ENCODE assay signal across 1 cellular context in genomic region chr6:7165002-7165735, GRCh38.
TF ChIP-seq lines count a peak whose summit lies in the region.

No MANE protein-coding gene starts in this region.

TF ChIP-seq in K562, 482 proteins besides CTCF, POLR2A, EP300 and RAD21 (continued from another document and continues in another):
- peak; percentile 53 for TF ChIP-seq E2F8 (IDR thresholded peaks at IDR 0.05; ENCODE audit: low read depth, partially characterized antibody)
- no peak for TF ChIP-seq TRIM25 (IDR thresholded peaks at IDR 0.05; ENCODE audit: borderline replicate concordance)
- no peak for TF ChIP-seq EZH2 (IDR thresholded peaks at IDR 0.05; ENCODE audit: borderline replicate concordance, low read depth, low read length)
- TF ChIP-seq MCM3 (IDR thresholded peaks at IDR 0.05) = no peak
- TF ChIP-seq ZNF696 (CRISPR knock-in tag; conservative IDR thresholded peaks at IDR 0.05) = no peak
- TF ChIP-seq CHCHD3 (CRISPR knock-in tag; IDR thresholded peaks at IDR 0.05) = no peak
- 0 out of 2 replicates have a peak, but pooled peaks have one; percentile 72 for TF ChIP-seq RERE (CRISPR knock-in tag; IDR thresholded peaks at IDR 0.05; ENCODE audit: borderline replicate concordance)
- peak in 1 of 2 experiments; percentile 83 for TF ChIP-seq NCOA2 (IDR thresholded peaks at IDR 0.05; ENCODE audit: partially characterized antibody in 2 of 2)
- peak; percentile 84 to 96 for TF ChIP-seq ARNT (IDR thresholded peaks at IDR 0.05)
- TF ChIP-seq NCOA4 (IDR thresholded peaks at IDR 0.05; ENCODE audit: partially characterized antibody) = no peak
- no peak for TF ChIP-seq HNRNPL (IDR thresholded peaks at IDR 0.05; ENCODE audit: low read depth, low read length)
- 0 out of 4 replicates have a peak, but pooled peaks of 1 of the 2 experiments have one; percentile 50 for TF ChIP-seq ETV6 (IDR thresholded peaks at IDR 0.05; ENCODE audit: borderline replicate concordance in 1 of 2, low read depth in 2 of 2, low read length in 1 of 2)
- no peak for TF ChIP-seq ETV6 (CRISPR knock-in tag; IDR thresholded peaks at IDR 0.05; ENCODE audit: borderline replicate concordance)
- no peak for TF ChIP-seq RBM39 (optimal IDR thresholded peaks at IDR 0.05; ENCODE audit: low read depth, low read length)
- no peak for TF ChIP-seq SMC3 (conservative IDR thresholded peaks at IDR 0.05; ENCODE audit: insufficient read depth, low read depth, low read length)
- no peak for TF ChIP-seq BMI1 (IDR thresholded peaks at IDR 0.05; ENCODE audit: low read length)
- no peak for TF ChIP-seq MCM2 (IDR thresholded peaks at IDR 0.05; ENCODE audit: low read depth)
- peak; percentile 85 to 88 for TF ChIP-seq TRIM24 (IDR thresholded peaks at IDR 0.05)
- no peak for TF ChIP-seq TRIM28 (IDR thresholded peaks at IDR 0.05)
- TF ChIP-seq MAZ (CRISPR knock-in tag; conservative IDR thresholded peaks at IDR 0.05 in 1 of 2, IDR thresholded peaks at IDR 0.05 in 1 of 2) = peak; percentile 66 to 81; a peak in 3 of 4 replicates
- no peak for TF ChIP-seq HDGF (IDR thresholded peaks at IDR 0.05)
- TF ChIP-seq ZNF239 (CRISPR knock-in tag; IDR thresholded peaks at IDR 0.05) = peak; percentile 70
- TF ChIP-seq YY1 (IDR thresholded peaks at IDR 0.05; ENCODE audit: borderline replicate concordance in 1 of 3, control insufficient read depth in 1 of 3, extremely low read depth in 1 of 3, insufficient read depth in 3 of 3, insufficient read length in 1 of 3, insufficient replicate concordance in 2 of 3, low read depth in 1 of 3, low read length in 2 of 3) = peak in 2 of 3 experiments; percentile 56 to 70
- no peak; the same call in 1 of the 2 replicates for TF ChIP-seq ZNF24 (IDR thresholded peaks at IDR 0.05)
- peak; percentile 98 for TF ChIP-seq ARID1B (IDR thresholded peaks at IDR 0.05)
- TF ChIP-seq PCBP2 (IDR thresholded peaks at IDR 0.05; ENCODE audit: low read depth, low read length, poor library complexity, severe bottlenecking) = no peak
- no peak for TF ChIP-seq KDM4B (IDR thresholded peaks at IDR 0.05; ENCODE audit: borderline replicate concordance in 2 of 2, low read depth in 1 of 2)
- no peak for TF ChIP-seq DNMT1 (IDR thresholded peaks at IDR 0.05)
- TF ChIP-seq ZBTB34 (CRISPR knock-in tag; IDR thresholded peaks at IDR 0.05) = no peak
- no peak for TF ChIP-seq RBM34 (IDR thresholded peaks at IDR 0.05; ENCODE audit: borderline replicate concordance, insufficient read depth, low read length)
- 0 out of 4 replicates have a peak, but pooled peaks of 1 of the 2 experiments have one; percentile 70 for TF ChIP-seq ZNF318 (IDR thresholded peaks at IDR 0.05; ENCODE audit: borderline replicate concordance in 1 of 2, low read depth in 1 of 2)
- no peak for TF ChIP-seq SIX5 (IDR thresholded peaks at IDR 0.05; ENCODE audit: borderline replicate concordance in 1 of 2, insufficient read depth in 1 of 2, low read depth in 1 of 2, low read length in 2 of 2)
- no peak for TF ChIP-seq ARHGAP35 (IDR thresholded peaks at IDR 0.05; ENCODE audit: partially characterized antibody)
- TF ChIP-seq ZNF511 (CRISPR knock-in tag; IDR thresholded peaks at IDR 0.05) = 0 out of 2 replicates have a peak, but pooled peaks have one; percentile 36
- peak; percentile 71 for TF ChIP-seq POLR2B (IDR thresholded peaks at IDR 0.05; ENCODE audit: low read depth, partially characterized antibody)
- no peak for TF ChIP-seq ATF2 (CRISPR knock-in tag; IDR thresholded peaks at IDR 0.05)
